ENCODE assay signal across 35 cellular contexts in genomic region chr20:51869002-51869401, GRCh38.
"Had no signal": no experiment of that assay in that cellular context is flagged by ENCODE, and none has a peak within 500 bp of the region (broad histone marks: within the 10 kb centered on the region; RNA-seq: fewer than 3 reads in every experiment).

No MANE protein-coding gene starts in this region.

- H3K4me3 ChIP-seq: MG63 had no signal

- H3K36me3 ChIP-seq: MG63 had no signal

- H3K9me3 ChIP-seq: MG63 had no signal

- DNase-seq: Karpas-422, Kasumi-1, MG63, MM.1S, MV-4-11, NCI-H1048, NCI-H1092, NCI-H1092 treated with DMSO at 0.1 percent for 48 hours, NCI-H1105, NCI-H1105 treated with DMSO at 0.1 percent for 48 hours, NCI-H1417, NCI-H1417 treated with DMSO at 0.1 percent for 48 hours, NCI-H1436, NCI-H1436 treated with DMSO at 0.1 percent for 48 hours, NCI-H146, NCI-H1694, NCI-H1694 treated with DMSO at 0.1 percent for 48 hours, NCI-H187, NCI-H187 treated with DMSO at 0.1 percent for 48 hours, NCI-H1930, NCI-H2029, NCI-H2029 treated with DMSO at 0.1 percent for 48 hours, NCI-H2081, NCI-H2081 treated with DMSO at 0.1 percent for 48 hours, NCI-H2107, NCI-H2171, NCI-H2171 treated with DMSO at 0.1 percent for 48 hours, NCI-H2227 treated with DMSO at 0.1 percent for 48 hours, NCI-H226, NCI-H345, NCI-H446, NCI-H446 treated with DMSO at 0.1 percent for 48 hours, NCI-H510A, NCI-H510A treated with DMSO at 0.1 percent for 48 hours, NCI-H524 had no signal

- H3K27me3 ChIP-seq: MG63 had no signal
